ENCODE assay signal across 22 cellular contexts in genomic region chr9:87343816-87344438, GRCh38.
DNase-seq lines count a peak whose midpoint lies in the region; ATAC-seq, FAIRE-seq and TF ChIP-seq lines count a peak whose summit lies in the region.
"Had no signal": no experiment of that assay in that cellular context is flagged by ENCODE, and none has a peak within 500 bp of the region (broad histone marks: within the 10 kb centered on the region; RNA-seq: fewer than 3 reads in every experiment).

No MANE protein-coding gene starts in this region.

- H3K79me2 ChIP-seq in GM23248 (ENCODE audit: insufficient read depth) (no peaks in the 10 kb centered on the region), mammary epithelial cell (ENCODE audit: insufficient read depth, low read length) (no peaks in the 10 kb centered on the region), PC-3 (ENCODE audit: low read length) (no peaks in the 10 kb centered on the region)
- H3K79me2 ChIP-seq: hepatocyte had no signal

- WGBS in A549 (ENCODE audit: missing lambda C conversion rate) = 84% methylated on average over 5 of the region's 5 CpGs
- WGBS in GM23248 (ENCODE audit: low coverage in 1 of 2, low lambda C conversion rate in 2 of 2, missing lambda C conversion rate in 2 of 2), 2 experiments = 45 to 46% methylated on average over 5 of the region's 5 CpGs
- 33% methylated on average over 5 of the region's 5 CpGs for WGBS in mammary epithelial cell (ENCODE audit: low coverage, missing lambda C conversion rate)

- no peaks in the 10 kb centered on the region for H3F3A ChIP-seq in GM23248 (ENCODE audit: insufficient read depth)
- no peaks in the 10 kb centered on the region for H3F3A ChIP-seq in PC-3 (ENCODE audit: low read length, unreplicated experiment)

- FAIRE-seq in A549 (lab: Jason Lieb, UNC) = no peak

- no peak for TF ChIP-seq CTCF in A549 (IDR thresholded peaks at IDR 0.05)
- no peak for TF ChIP-seq CTCF in mammary epithelial cell (conservative IDR thresholded peaks at IDR 0.05 in 1 of 2, IDR thresholded peaks at IDR 0.05 in 1 of 2; ENCODE audit: extremely low read depth in 1 of 2, insufficient read depth in 1 of 2, low read depth in 1 of 2, low read length in 2 of 2)
- no peak for TF ChIP-seq CTCF in PC-3 (conservative IDR thresholded peaks at IDR 0.05; ENCODE audit: low read depth, low read length)

- H3K4me3 ChIP-seq in A549 (no peak overlapping the region), GM23248 (no peak overlapping the region), mammary epithelial cell (replicated peaks in 1 of 3; ENCODE audit: insufficient read depth in 1 of 3, low read depth in 2 of 3, low read length in 3 of 3) (no peak overlapping the region), PC-3 (ENCODE audit: low read length) (no peak overlapping the region)
- H3K4me3 ChIP-seq: breast epithelium, hepatocyte, mucosa of descending colon, SJSA1, uterus had no signal

- no peak for TF ChIP-seq POLR2A in A549 (IDR thresholded peaks at IDR 0.05; ENCODE audit: low read length)

- peak in 1 of 2 experiments; percentile 34; a peak in 1 of 6 replicates for ATAC-seq in A549
- no peak for ATAC-seq in left lobe of liver
- no peak for ATAC-seq in PC-3
- ATAC-seq in HG02798 (IDR thresholded peaks at IDR 0.05; ENCODE audit: poor library complexity, unreplicated experiment) = no peak
- ATAC-seq: mucosa of descending colon had no signal

- no peak for DNase-seq in A549 (ENCODE audit: low read depth in 1 of 2, low spot score in 1 of 2)
- DNase-seq in GM23248 = peak; percentile 33
- peak; percentile 57 for DNase-seq in mammary epithelial cell
- DNase-seq in kidney tubule cell (ENCODE audit: low spot score) = peak; percentile 39
- DNase-seq in NCI-H2081 treated with DMSO at 0.1 percent for 48 hours (lab: John Stamatoyannopoulos, UW) = no peak
- DNase-seq in left lobe of liver (ENCODE audit: low spot score) = no peak
- DNase-seq in PC-3 = no peak
- DNase-seq: activated CD4-positive, CD25-positive, alpha-beta regulatory T cell; CD4-positive, alpha-beta memory T cell; effector CD8-positive, alpha-beta T cell; GOT3; islet precursor cell; mucosa of descending colon; NCI-H187 treated with DMSO at 0.1 percent for 48 hours; NCI-H510A; nucleus accumbens; stimulated activated CD4-positive, alpha-beta T cell treated with anti-CD3 and anti-CD28 coated beads, Interleukin-4, amount 100 ng/mL, for 1 hour; uterus had no signal

- H3K9me2 ChIP-seq in GM23248 (ENCODE audit: insufficient read depth) (no peaks in the 10 kb centered on the region), PC-3 (replicated peaks; ENCODE audit: low read length) (no peaks in the 10 kb centered on the region)

- H2AFZ ChIP-seq in GM23248 (no peak overlapping the region), mammary epithelial cell (ENCODE audit: low read depth, low read length) (peak overlapping the region; percentile 73), PC-3 (ENCODE audit: low read length) (no peak overlapping the region)
- H2AFZ ChIP-seq: hepatocyte had no signal

- no peak for TF ChIP-seq RAD21 in A549 (conservative IDR thresholded peaks at IDR 0.05 in 1 of 2, IDR thresholded peaks at IDR 0.05 in 1 of 2)

- H3K27me3 ChIP-seq in GM23248 (replicated peaks; ENCODE audit: insufficient read depth) (peaks cover 7% of the 10 kb centered on the region; the same call in 1 of the 2 replicates), mammary epithelial cell (ENCODE audit: insufficient read depth, low read length) (no peaks in the 10 kb centered on the region), PC-3 (ENCODE audit: low read length) (peaks cover under 1% of the 10 kb centered on the region; the same call in 1 of the 2 replicates)
- H3K27me3 ChIP-seq: breast epithelium, hepatocyte, SJSA1, uterus had no signal

- intact Hi-C loops in mammary epithelial cell (cut with micrococcal nuclease) = loop anchor here (2.0 kb wide), 1 partner anchor 31 kb away; no protein-coding TSS in a partner anchor
- intact Hi-C loops in PC-3 (cut with micrococcal nuclease) = no loop called here

- BruUV-seq in mammary epithelial cell (replicated peaks; lab: Mats Ljungman, UMichigan) = no TSS peak
- no TSS peak for BruUV-seq in PC-3 (replicated peaks; lab: Mats Ljungman, UMichigan)

- dilution Hi-C loops in mammary epithelial cell (cut with HindIII; ENCODE audit: low sequenced_read_pairs) = no loop called here

- H3K36me3 ChIP-seq in GM23248 (ENCODE audit: low read depth) = no peaks in the 10 kb centered on the region
- no peaks in the 10 kb centered on the region for H3K36me3 ChIP-seq in mammary epithelial cell (ENCODE audit: insufficient read depth, low read length)
- no peaks in the 10 kb centered on the region for H3K36me3 ChIP-seq in PC-3 (ENCODE audit: low read depth, low read length)
- H3K36me3 ChIP-seq: breast epithelium, SJSA1, uterus had no signal

- no peak overlapping the region for H3K9ac ChIP-seq in GM23248
- no peak overlapping the region for H3K9ac ChIP-seq in mammary epithelial cell (ENCODE audit: insufficient read depth, low read length)
- no peak overlapping the region for H3K9ac ChIP-seq in PC-3 (ENCODE audit: low read length)

- no peak for TF ChIP-seq EP300 in A549 (IDR thresholded peaks at IDR 0.05)

- POLR2A ChIA-PET in A549 (lab: Yijun Ruan, JAX) = no interaction called here
- POLR2A ChIA-PET in PC-3 (lab: Charles Lee; ENCODE audit: unreplicated experiment) = no interaction called here

- H3K27ac ChIP-seq in A549 (peak overlapping the region; percentile 11 to 77; a peak in 3 of 6 replicates), GM23248 (no peak overlapping the region), mammary epithelial cell (ENCODE audit: insufficient read depth, low read depth, low read length) (no peak overlapping the region), PC-3 (ENCODE audit: low read length) (no peak overlapping the region)
- H3K27ac ChIP-seq: hepatocyte, SJSA1, uterus had no signal

- in situ Hi-C loops in GM23248 (cut with MboI) (loop anchor here (5.0 to 25.0 kb wide), 2 partner anchors 318 to 468 kb away; no protein-coding TSS in a partner anchor), mammary epithelial cell (cut with MboI; ENCODE audit: low sequenced_read_pairs in 2 of 2) (loop anchor here in 1 of 2 donors (25.0 kb wide), 2 partner anchors 318 to 468 kb away; no protein-coding TSS in a partner anchor)

- H3K9me3 ChIP-seq in A549 (peaks cover 7% of the 10 kb centered on the region; the same call in 1 of the 3 replicates), GM23248 (ENCODE audit: low read depth) (no peaks in the 10 kb centered on the region), mammary epithelial cell (replicated peaks; ENCODE audit: insufficient read depth, low read length) (no peaks in the 10 kb centered on the region), PC-3 (ENCODE audit: low read length) (no peaks in the 10 kb centered on the region)
- H3K9me3 ChIP-seq: breast epithelium, mucosa of descending colon, SJSA1, uterus had no signal

- H4K20me1 ChIP-seq in GM23248 (ENCODE audit: insufficient read depth) (no peaks in the 10 kb centered on the region), mammary epithelial cell (ENCODE audit: insufficient read depth, low read length) (no peaks in the 10 kb centered on the region), PC-3 (ENCODE audit: low read length) (no peaks in the 10 kb centered on the region)

- H3K4me2 ChIP-seq in A549 (no peak overlapping the region), GM23248 (ENCODE audit: unreplicated experiment) (no peak overlapping the region), mammary epithelial cell (ENCODE audit: insufficient read depth, low read depth, low read length) (peak overlapping the region; percentile 39), PC-3 (ENCODE audit: low read length) (no peak overlapping the region)
- H3K4me2 ChIP-seq: hepatocyte had no signal

- peaks cover 7% of the 10 kb centered on the region; the same call in 2 of the 3 replicates for H3K4me1 ChIP-seq in A549
- peaks cover 3% of the 10 kb centered on the region; the same call in 1 of the 2 replicates for H3K4me1 ChIP-seq in GM23248 (ENCODE audit: insufficient read depth)
- peaks cover 14% of the 10 kb centered on the region for H3K4me1 ChIP-seq in mammary epithelial cell (ENCODE audit: insufficient read depth, low read length)
- H3K4me1 ChIP-seq in PC-3 (ENCODE audit: insufficient read depth, low read length) = no peaks in the 10 kb centered on the region
- H3K4me1 ChIP-seq: breast epithelium, uterus had no signal

- CTCF ChIA-PET in A549 (lab: Yijun Ruan, JAX) (interaction anchor here (0.9 to 7.3 kb wide), 6 partner anchors 12 to 910 kb away, joined by 3 to 51 read pairs (median 4); partner anchors contain the start of gene DAPK1), mammary epithelial cell (lab: Charles Lee; ENCODE audit: low non-redundant PET) (no interaction called here), PC-3 (lab: Charles Lee) (no interaction called here)

TF ChIP-seq in A549, 52 proteins besides CTCF, POLR2A, EP300 and RAD21:
- TF ChIP-seq MAX (IDR thresholded peaks at IDR 0.05) (no peak), ESRRA (IDR thresholded peaks at IDR 0.05; ENCODE audit: borderline replicate concordance, low read length) (no peak), FOXS1 (CRISPR knock-in tag; IDR thresholded peaks at IDR 0.05) (no peak), CEBPB (IDR thresholded peaks at IDR 0.05) (no peak), CHD2 (IDR thresholded peaks at IDR 0.05; ENCODE audit: low read length, partially characterized antibody) (no peak), EHMT2 (IDR thresholded peaks at IDR 0.05; ENCODE audit: low read depth) (no peak), ZSCAN20 (CRISPR knock-in tag; IDR thresholded peaks at IDR 0.05) (no peak), FOSL2 (IDR thresholded peaks at IDR 0.05) (no peak), FOSL2 (CRISPR knock-in tag; IDR thresholded peaks at IDR 0.05) (no peak), PHF8 (IDR thresholded peaks at IDR 0.05; ENCODE audit: borderline replicate concordance, low read depth) (no peak), MAZ (IDR thresholded peaks at IDR 0.05; ENCODE audit: borderline replicate concordance, low read depth, low read length) (no peak), CBX8 (IDR thresholded peaks at IDR 0.05) (no peak), RARB (CRISPR knock-in tag; IDR thresholded peaks at IDR 0.05) (no peak)

Comparison
In these comparisons a context has a peak if more than half of its experiments do, and no peak if none do; other contexts are left out.
1. DNase-seq: peak in GM23248 (single experiment), mammary epithelial cell (single experiment) and kidney tubule cell (single experiment); none in A549 (0 of 2), NCI-H2081 treated with DMSO at 0.1 percent for 48 hours (single experiment), left lobe of liver (single experiment) and PC-3 (single experiment).
2. H3K27ac ChIP-seq: peak in A549 (2 of 2); none in GM23248 (single experiment), mammary epithelial cell (single experiment) and PC-3 (single experiment).